Comparison of ENCODE assay signal across 8 cellular contexts in genomic region chr20:54649511-54649962, GRCh38.
DNase-seq lines count a peak whose midpoint lies in the region; ATAC-seq, FAIRE-seq and TF ChIP-seq lines count a peak whose summit lies in the region.

No MANE protein-coding gene starts in this region.

- no peaks in the 10 kb centered on the region for H3K9me3 Mint-ChIP-seq in stimulated activated memory B cell treated with anti-CD40 and anti-IgM and Interleukin-4, amounts not matched to agents 10 μg/mL and 1 μg/mL and 100 μg/mL, for 72 hours

- H3K4me1 ChIP-seq in colonic mucosa (no peaks in the 10 kb centered on the region), HepG2 (ENCODE audit: insufficient read depth, low read length) (no peaks in the 10 kb centered on the region)

- FAIRE-seq in HepG2 (lab: Jason Lieb, UNC): peak; percentile 99

- peak; percentile 36; the same call in 1 of the 2 replicates for TF ChIP-seq RAD21 in HepG2 (CRISPR knock-in tag; IDR thresholded peaks at IDR 0.05)

- TF ChIP-seq CTCF in GM10248 (IDR thresholded peaks at IDR 0.05; ENCODE audit: control extremely low read depth, extremely low read depth, low read depth, missing control alignments): peak; percentile 83
- peak; percentile 81 for TF ChIP-seq CTCF in colonic mucosa (IDR thresholded peaks at IDR 0.05)
- peak; percentile 93 for TF ChIP-seq CTCF in HepG2 (CRISPR knock-in tag; IDR thresholded peaks at IDR 0.05)

- H3K9ac ChIP-seq in colonic mucosa (ENCODE audit: low read depth in 2 of 2, low read length in 2 of 2): no peak overlapping the region
- no peak overlapping the region for H3K9ac ChIP-seq in HepG2 (ENCODE audit: insufficient read depth, low read depth, low read length)

- H3K27me3 ChIP-seq in colonic mucosa (no peaks in the 10 kb centered on the region), HepG2 (ENCODE audit: control insufficient read depth in 1 of 2, insufficient read depth in 2 of 2, low read length in 2 of 2) (peaks cover 0 to 23% of the 10 kb centered on the region in 2 experiments; a peak in 1 of 5 replicates)

- CTCF ChIA-PET in GM10248 (lab: Yijun Ruan, JAX) (interaction anchor here (1.0 to 1.9 kb wide), 3 partner anchors 10 to 585 kb away, joined by 3 to 4 read pairs (median 4); no protein-coding TSS in a partner anchor), HepG2 (lab: Yijun Ruan, JAX; ENCODE audit: low intra/inter-chr PET ratio, low total read pairs) (interaction anchor here (1.7 kb wide), 1 partner anchor 19 kb away, joined by 5 read pairs; no protein-coding TSS in a partner anchor)

- H3K27ac Mint-ChIP-seq in stimulated activated memory B cell treated with anti-CD40 and anti-IgM and Interleukin-4, amounts not matched to agents 10 μg/mL and 1 μg/mL and 100 μg/mL, for 72 hours: no peak overlapping the region

- H3K27ac ChIP-seq in colonic mucosa: no peak overlapping the region
- no peak overlapping the region for H3K27ac ChIP-seq in HepG2 (ENCODE audit: extremely low read length, insufficient read depth, low read length)

- in situ Hi-C loops in HepG2 (cut with HindIII; ENCODE audit: extremely low pct_ligation_motif_present, low pct_unique_long_range_greater_than_20kb): loop anchor here (5.0 kb wide), 2 partner anchors 427 to 562 kb away; no protein-coding TSS in a partner anchor

- TF ChIP-seq POLR2A in HepG2 (IDR thresholded peaks at IDR 0.05; ENCODE audit: insufficient read depth in 1 of 2, low read depth in 2 of 2, low read length in 2 of 2): no peak

- peaks cover 11% of the 10 kb centered on the region for H3K27me3 Mint-ChIP-seq in stimulated activated memory B cell treated with anti-CD40 and anti-IgM and Interleukin-4, amounts not matched to agents 10 μg/mL and 1 μg/mL and 100 μg/mL, for 72 hours

- no peak overlapping the region for H2AFZ ChIP-seq in HepG2 (ENCODE audit: low read length)

- H3K4me3 ChIP-seq in colonic mucosa (no peak overlapping the region), HepG2 (replicated peaks in 1 of 3; ENCODE audit: insufficient read depth in 1 of 3, low read depth in 2 of 3, low read length in 3 of 3) (no peak overlapping the region)

- no peaks in the 10 kb centered on the region for H3K36me3 Mint-ChIP-seq in stimulated activated memory B cell treated with anti-CD40 and anti-IgM and Interleukin-4, amounts not matched to agents 10 μg/mL and 1 μg/mL and 100 μg/mL, for 72 hours

- no peaks in the 10 kb centered on the region for H3K79me2 ChIP-seq in HepG2 (ENCODE audit: insufficient read depth, low read length)

- intact Hi-C loops in colonic mucosa (cut with DNase I) (loop anchor here (5.0 kb wide), 2 partner anchors 427 to 552 kb away; no protein-coding TSS in a partner anchor), HepG2 (cut with micrococcal nuclease; ENCODE audit: unreplicated experiment) (loop anchor here (5.0 kb wide), 1 partner anchor 552 kb away; no protein-coding TSS in a partner anchor)

- H3K9me3 ChIP-seq in colonic mucosa (no peaks in the 10 kb centered on the region), HepG2 (ENCODE audit: low read length) (no peaks in the 10 kb centered on the region)

- H4K20me1 ChIP-seq in HepG2 (ENCODE audit: insufficient read depth, low read length): no peaks in the 10 kb centered on the region

- POLR2A ChIA-PET in GM10248 (lab: Yijun Ruan, JAX) (no interaction called here), HepG2 (lab: Yijun Ruan, JAX) (no interaction called here)

- WGBS in HepG2 (ENCODE audit: low lambda C conversion rate): 12% methylated on average over 8 of the region's 8 CpGs

- H3K4me1 Mint-ChIP-seq in stimulated activated memory B cell treated with anti-CD40 and anti-IgM and Interleukin-4, amounts not matched to agents 10 μg/mL and 1 μg/mL and 100 μg/mL, for 72 hours: no peaks in the 10 kb centered on the region

- no peaks in the 10 kb centered on the region for H3K36me3 ChIP-seq in colonic mucosa
- no peaks in the 10 kb centered on the region for H3K36me3 ChIP-seq in HepG2 (replicated peaks in 1 of 2; ENCODE audit: control insufficient read depth in 1 of 2, insufficient read depth in 2 of 2, low read length in 2 of 2)

- DNase-seq in GM10248 (ENCODE audit: extremely low spot score) (peak; percentile 52), NCI-H345 (lab: John Stamatoyannopoulos, UW) (peak; percentile 56), colonic mucosa (peak; percentile 83), HepG2 (ENCODE audit: low spot score) (peak; percentile 85)
- peak; percentile 59 for DNase-seq in activated CD4-positive, CD25-positive, alpha-beta regulatory T cell treated with anti-CD3 and anti-CD28 coated beads, Interleukin-2, amount 50 U/mL, for 72 hours
- peak; percentile 52 to 64 for DNase-seq in stimulated activated CD4-positive, alpha-beta T cell treated with anti-CD3 and anti-CD28 coated beads, Interleukin-4, amount 100 ng/mL, for 48 hours (ENCODE audit: low read depth in 2 of 2)

- H3K4me2 ChIP-seq in HepG2 (ENCODE audit: low read depth, low read length): no peak overlapping the region

- peak; percentile 72 for ATAC-seq in HG02981 (IDR thresholded peaks at IDR 0.05; ENCODE audit: unreplicated experiment)
- ATAC-seq in HepG2: peak; percentile 95
- ATAC-seq in stimulated activated memory B cell treated with anti-CD40 and anti-IgM and Interleukin-4, amounts not matched to agents 10 μg/mL and 1 μg/mL and 100 μg/mL, for 72 hours: no peak

- BruUV-seq in HepG2 (replicated peaks; lab: Mats Ljungman, UMichigan): no TSS peak

- no peak overlapping the region for H3K4me3 Mint-ChIP-seq in stimulated activated memory B cell treated with anti-CD40 and anti-IgM and Interleukin-4, amounts not matched to agents 10 μg/mL and 1 μg/mL and 100 μg/mL, for 72 hours

- TF ChIP-seq EP300 in HepG2 (IDR thresholded peaks at IDR 0.05; ENCODE audit: low read depth in 2 of 2, low read length in 2 of 2) (no peak), HepG2 (CRISPR knock-in tag; IDR thresholded peaks at IDR 0.05; ENCODE audit: borderline replicate concordance) (no peak)

TF ChIP-seq in HepG2, 621 proteins besides CTCF, POLR2A, EP300 and RAD21 (continues in another document):
- 0 out of 2 replicates have a peak, but pooled peaks have one; percentile 63 for TF ChIP-seq PRDM4 (CRISPR knock-in tag; IDR thresholded peaks at IDR 0.05; ENCODE audit: borderline replicate concordance)
- no peak for TF ChIP-seq ZHX1 (CRISPR knock-in tag; IDR thresholded peaks at IDR 0.05; ENCODE audit: low read depth)
- no peak for TF ChIP-seq ZNF512B (CRISPR knock-in tag; IDR thresholded peaks at IDR 0.05; ENCODE audit: borderline replicate concordance)
- no peak for TF ChIP-seq SIX1 (CRISPR knock-in tag; IDR thresholded peaks at IDR 0.05; ENCODE audit: borderline replicate concordance)
- TF ChIP-seq EZH2 (conservative IDR thresholded peaks at IDR 0.05; ENCODE audit: low read depth, low read length): no peak
